ENCODE assay signal across 15 cellular contexts in genomic region chr6:147585256-147585655, GRCh38.
"Had no signal": no experiment of that assay in that cellular context is flagged by ENCODE, and none has a peak within 500 bp of the region (broad histone marks: within the 10 kb centered on the region; RNA-seq: fewer than 3 reads in every experiment).

No MANE protein-coding gene starts in this region.

- DNase-seq: activated B cell treated with CpG ODN at 0.5 μM for 24 hours; activated CD4-positive, alpha-beta T cell treated with anti-CD3 and anti-CD28 coated beads, Interleukin-2, amount 10 ng/mL, durations not matched to agents 24 days and 14 days; activated CD8-positive, alpha-beta memory T cell treated with anti-CD3 and anti-CD28 coated beads, Interleukin-2, amount 50 U/mL, for 4 hours; activated CD8-positive, alpha-beta T cell treated with anti-CD3 and anti-CD28 coated beads, Interleukin-2, amount 10 ng/mL, durations not matched to agents 7 days and 5 days; activated naive CD8-positive, alpha-beta T cell treated with anti-CD3 and anti-CD28 coated beads, Interleukin-2, amount 10 ng/mL, durations not matched to agents 7 days and 5 days; activated T-cell treated with anti-CD3 and anti-CD28 coated beads, Interleukin-2, amount 50 U/mL, for 72 hours; cerebellar nuclear complex; effector memory CD4-positive, alpha-beta T cell; foreskin melanocyte; stimulated activated naive CD8-positive, alpha-beta T cell treated with anti-CD3 and anti-CD28 coated beads, Interleukin-15, amount 100 ng/mL, for 72 hours; T-helper 2 cell; upper lobe of left lung had no signal

- H3K4me3 ChIP-seq: prostate gland, upper lobe of left lung had no signal

- H3K36me3 ChIP-seq: prostate gland, upper lobe of left lung had no signal

- H3K27me3 ChIP-seq: upper lobe of left lung had no signal

- H3K27ac ChIP-seq: epithelial cell of prostate, prostate gland, upper lobe of left lung had no signal

- H3K4me1 ChIP-seq: prostate gland, upper lobe of left lung had no signal

- ATAC-seq: activated CD8-positive, alpha-beta T cell treated with anti-CD3 and anti-CD28 coated beads, Interleukin-2, amount 10 ng/mL, durations not matched to agents 7 days and 5 days; activated T-cell treated with anti-CD3 and anti-CD28 coated beads, Interleukin-2, amount 50 U/mL, for 72 hours; sciatic nerve; stimulated activated naive CD8-positive, alpha-beta T cell treated with anti-CD3 and anti-CD28 coated beads, Interleukin-15, amount 100 ng/mL, for 72 hours had no signal

- H3K9me3 ChIP-seq: prostate gland, upper lobe of left lung had no signal
